Comparison of ENCODE assay signal across 20 cellular contexts in the genomic region with DNA sequence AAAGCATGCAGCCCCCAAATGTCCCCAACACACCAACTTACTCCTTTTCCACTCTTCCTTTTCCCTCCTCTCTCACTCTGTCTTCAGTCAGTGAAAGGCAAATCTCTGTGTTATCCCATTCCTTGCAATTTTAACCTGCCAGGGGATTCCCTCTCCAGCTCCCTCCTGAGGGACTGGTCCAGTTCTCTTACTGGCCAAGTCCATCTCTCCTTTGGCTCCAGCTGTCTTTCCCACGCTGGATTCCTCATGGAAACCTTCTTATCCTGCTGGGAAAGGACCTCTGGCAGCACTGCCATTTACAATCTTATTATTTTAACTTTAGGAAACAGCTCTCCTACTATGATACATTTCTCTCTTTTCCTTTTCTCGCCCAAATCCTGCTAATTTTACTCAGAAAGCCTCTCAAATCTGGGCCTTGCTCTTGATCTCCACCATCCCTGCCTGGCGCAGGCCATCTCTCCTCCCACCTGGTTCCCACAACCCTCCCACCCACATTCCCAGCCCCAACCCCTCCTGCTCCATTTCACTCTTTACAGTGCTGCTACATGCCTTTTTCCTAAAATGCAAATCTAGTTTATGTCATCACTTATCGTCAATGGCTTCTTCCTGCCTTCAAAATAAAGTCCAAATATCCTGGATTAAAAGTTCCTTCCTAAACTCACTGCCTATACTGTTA.
"Had no signal": no experiment of that assay in that cellular context is flagged by ENCODE, and none has a peak within 500 bp of the region (broad histone marks: within the 10 kb centered on the region; RNA-seq: fewer than 3 reads in every experiment).

No MANE protein-coding gene starts in this region.

- ATAC-seq: activated CD8-positive, alpha-beta T cell treated with anti-CD3 and anti-CD28 coated beads, Interleukin-2, amount 10 ng/mL, durations not matched to agents 7 days and 5 days; T-helper 17 cell; WTC11 had no signal

- H3K4me3 ChIP-seq: ascending aorta, cardiac muscle cell had no signal

- H3K9me3 Mint-ChIP-seq: WTC11 had no signal

- DNase-seq: activated CD4-positive, alpha-beta T cell treated with anti-CD3 and anti-CD28 coated beads for 48 hours; activated CD4-positive, alpha-beta T cell treated with anti-CD3 and anti-CD28 coated beads, Interleukin-2, amount 50 U/mL, for 4 hours; activated CD4-positive, CD25-positive, alpha-beta regulatory T cell treated with anti-CD3 and anti-CD28 coated beads, Interleukin-2, amount 50 U/mL, for 72 hours; activated CD8-positive, alpha-beta memory T cell treated with anti-CD3 and anti-CD28 coated beads, Interleukin-2, amount 50 U/mL, for 48 hours; activated CD8-positive, alpha-beta T cell treated with anti-CD3 and anti-CD28 coated beads, Interleukin-2, amount 10 ng/mL, durations not matched to agents 7 days and 5 days; activated naive CD4-positive, alpha-beta T cell treated with anti-CD3 and anti-CD28 coated beads, Interleukin-2, amount 50 U/mL, for 16 hours; activated T-cell treated with anti-CD3 and anti-CD28 coated beads, Interleukin-2, amount 50 U/mL, for 1 hour; brain microvascular endothelial cell; NCI-H1048; NCI-H146; NCI-H187 treated with DMSO at 0.1 percent for 48 hours; NCI-H2081 treated with DMSO at 0.1 percent for 48 hours; NCI-H446; NCI-H524; SIG-M5; T-helper 17 cell; T-helper 9 cell had no signal

- H3K4me3 Mint-ChIP-seq: activated CD8-positive, alpha-beta T cell treated with anti-CD3 and anti-CD28 coated beads, Interleukin-2, amount 10 ng/mL, durations not matched to agents 7 days and 5 days; T-helper 17 cell; WTC11 had no signal

- H3K27me3 ChIP-seq: ascending aorta, brain microvascular endothelial cell, cardiac muscle cell had no signal

- H3K9me3 ChIP-seq: ascending aorta had no signal

- H3K36me3 Mint-ChIP-seq: WTC11 had no signal

- H3K27me3 Mint-ChIP-seq: T-helper 17 cell had no signal

- H3K36me3 ChIP-seq: ascending aorta, brain microvascular endothelial cell, cardiac muscle cell had no signal

- H3K27ac ChIP-seq: ascending aorta, brain microvascular endothelial cell, cardiac muscle cell had no signal

- H3K27ac Mint-ChIP-seq: activated CD8-positive, alpha-beta T cell treated with anti-CD3 and anti-CD28 coated beads, Interleukin-2, amount 10 ng/mL, durations not matched to agents 7 days and 5 days; T-helper 17 cell; WTC11 had no signal
